In the genomic region with DNA sequence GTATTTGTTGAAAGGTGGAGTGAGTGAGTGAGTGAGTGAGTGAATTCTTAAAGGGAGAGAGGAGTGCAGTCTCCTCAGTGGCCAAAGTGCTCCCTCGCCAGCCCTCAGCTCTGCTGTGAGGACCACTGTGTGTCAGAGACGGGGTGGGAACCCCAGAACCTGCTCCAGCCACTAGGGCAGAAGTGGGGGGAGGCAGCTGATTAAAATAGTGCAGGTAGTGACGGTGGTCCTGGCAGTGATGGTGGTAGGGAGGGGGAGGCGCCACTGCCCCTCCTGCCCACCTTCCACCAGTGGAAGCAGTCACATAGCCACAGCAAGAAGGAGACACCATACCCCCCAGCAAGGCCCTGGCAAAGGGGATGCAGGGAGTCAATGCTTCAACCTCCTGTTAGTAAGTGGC, we compare ENCODE assay signal across 37 cellular contexts.
"Had no signal": no experiment of that assay in that cellular context is flagged by ENCODE, and none has a peak within 500 bp of the region (broad histone marks: within the 10 kb centered on the region; RNA-seq: fewer than 3 reads in every experiment).

No MANE protein-coding gene starts in this region.

- H3K27me3 ChIP-seq: body of pancreas, MG63, Peyer's patch had no signal

- H3K9me3 ChIP-seq: body of pancreas, breast epithelium, MG63, Peyer's patch had no signal

- H3K27ac ChIP-seq: body of pancreas, breast epithelium, Peyer's patch, VCaP had no signal

- H3K4me3 Mint-ChIP-seq: activated B cell treated with CpG ODN at 0.5 μM for 24 hours; activated CD4-positive, alpha-beta memory T cell treated with anti-CD3 and anti-CD28 coated beads for 36 hours; activated naive CD4-positive, alpha-beta T cell treated with anti-CD3 and anti-CD28 coated beads, Interleukin-2, amount 50 U/mL, for 24 hours; activated naive CD8-positive, alpha-beta T cell treated with anti-CD3 and anti-CD28 coated beads, Interleukin-2, amount 10 ng/mL, durations not matched to agents 7 days and 5 days; activated T-cell treated with anti-CD3 and anti-CD28 coated beads, Interleukin-2, amount 50 U/mL, for 4 hours; activated T-helper 1 cell treated with anti-CD3 and anti-CD28 coated beads, Interleukin-12 subunit alpha, Interleukin-12 subunit beta, Interleukin-2, Interleukin-4 antibody, amounts not matched to agents 30 ng/mL and 10 ng/mL and 1 ng/mL, durations not matched to agents 14 hours and 24 hours and 36 hours had no signal

- H3K4me1 ChIP-seq: breast epithelium, Peyer's patch had no signal

- ATAC-seq: activated T-cell treated with anti-CD3 and anti-CD28 coated beads, Interleukin-2, amount 50 U/mL, for 4 hours; body of pancreas; PC-3; Right ventricle myocardium inferior had no signal

- H3K27me3 Mint-ChIP-seq: activated B cell treated with CpG ODN at 0.5 μM for 24 hours; activated CD4-positive, alpha-beta memory T cell treated with anti-CD3 and anti-CD28 coated beads for 36 hours; activated naive CD4-positive, alpha-beta T cell treated with anti-CD3 and anti-CD28 coated beads, Interleukin-2, amount 50 U/mL, for 24 hours; activated naive CD8-positive, alpha-beta T cell treated with anti-CD3 and anti-CD28 coated beads, Interleukin-2, amount 10 ng/mL, durations not matched to agents 7 days and 5 days had no signal

- H3K36me3 ChIP-seq: breast epithelium, MG63, Peyer's patch had no signal

- H3K4me3 ChIP-seq: body of pancreas, breast epithelium, MG63, Peyer's patch had no signal

- H3K4me1 Mint-ChIP-seq: activated B cell treated with CpG ODN at 0.5 μM for 24 hours; activated naive CD4-positive, alpha-beta T cell treated with anti-CD3 and anti-CD28 coated beads, Interleukin-2, amount 50 U/mL, for 24 hours; activated naive CD8-positive, alpha-beta T cell treated with anti-CD3 and anti-CD28 coated beads, Interleukin-2, amount 10 ng/mL, durations not matched to agents 7 days and 5 days had no signal

- DNase-seq: activated B cell treated with CpG ODN at 0.5 μM for 24 hours; activated CD4-positive, alpha-beta memory T cell treated with anti-CD3 and anti-CD28 coated beads for 36 hours; activated CD4-positive, alpha-beta T cell treated with anti-CD3 and anti-CD28 coated beads for 4 hours; activated CD4-positive, alpha-beta T cell treated with anti-CD3 and anti-CD28 coated beads, Interleukin-2, amount 50 U/mL, for 1 hour; activated CD4-positive, CD25-positive, alpha-beta regulatory T cell treated with anti-CD3 and anti-CD28 coated beads, Interleukin-2, amount 50 U/mL, for 72 hours; activated CD8-positive, alpha-beta memory T cell treated with anti-CD3 and anti-CD28 coated beads, Interleukin-2, amount 50 U/mL, for 4 hours; activated naive CD4-positive, alpha-beta T cell treated with Interleukin-2 at 50 U/mL for 16 hours; activated T-cell treated with anti-CD3 and anti-CD28 coated beads for 4 hours; activated T-cell treated with anti-CD3 and anti-CD28 coated beads, Interleukin-2, amount 50 U/mL, for 4 hours; amygdala; body of pancreas; caudate nucleus; cerebellar nuclear complex; Kasumi-1; KG1; MG63; NCI-H1048; NCI-H1105 treated with DMSO at 0.1 percent for 48 hours; NCI-H1436 treated with DMSO at 0.1 percent for 48 hours; NCI-H1694 treated with DMSO at 0.1 percent for 48 hours; NCI-H2029; NCI-H345; NCI-H524 treated with DMSO at 0.1 percent for 48 hours; NK-92 treated with Interleukin-12 subunit alpha and Interleukin-12 subunit beta, amount 100 ng/mL, for 24 hours; PC-3; RPMI8226; SW 1271; T-helper 1 cell; T-helper 2 cell; T-helper 9 cell had no signal

- H3K9me3 Mint-ChIP-seq: activated B cell treated with CpG ODN at 0.5 μM for 24 hours; activated CD4-positive, alpha-beta memory T cell treated with anti-CD3 and anti-CD28 coated beads for 36 hours; activated naive CD4-positive, alpha-beta T cell treated with anti-CD3 and anti-CD28 coated beads, Interleukin-2, amount 50 U/mL, for 24 hours; activated naive CD8-positive, alpha-beta T cell treated with anti-CD3 and anti-CD28 coated beads, Interleukin-2, amount 10 ng/mL, durations not matched to agents 7 days and 5 days; activated T-cell treated with anti-CD3 and anti-CD28 coated beads, Interleukin-2, amount 50 U/mL, for 4 hours; activated T-helper 1 cell treated with anti-CD3 and anti-CD28 coated beads, Interleukin-12 subunit alpha, Interleukin-12 subunit beta, Interleukin-2, Interleukin-4 antibody, amounts not matched to agents 30 ng/mL and 10 ng/mL and 1 ng/mL, durations not matched to agents 14 hours and 24 hours and 36 hours had no signal

- H3K27ac Mint-ChIP-seq: activated B cell treated with CpG ODN at 0.5 μM for 24 hours; activated CD4-positive, alpha-beta memory T cell treated with anti-CD3 and anti-CD28 coated beads for 36 hours; activated naive CD4-positive, alpha-beta T cell treated with anti-CD3 and anti-CD28 coated beads, Interleukin-2, amount 50 U/mL, for 24 hours; activated naive CD8-positive, alpha-beta T cell treated with anti-CD3 and anti-CD28 coated beads, Interleukin-2, amount 10 ng/mL, durations not matched to agents 7 days and 5 days; activated T-helper 1 cell treated with anti-CD3 and anti-CD28 coated beads, Interleukin-12 subunit alpha, Interleukin-12 subunit beta, Interleukin-2, Interleukin-4 antibody, amounts not matched to agents 30 ng/mL and 10 ng/mL and 1 ng/mL, durations not matched to agents 14 hours and 24 hours and 36 hours had no signal

- H3K36me3 Mint-ChIP-seq: activated CD4-positive, alpha-beta memory T cell treated with anti-CD3 and anti-CD28 coated beads for 36 hours; activated naive CD4-positive, alpha-beta T cell treated with anti-CD3 and anti-CD28 coated beads, Interleukin-2, amount 50 U/mL, for 24 hours; activated naive CD8-positive, alpha-beta T cell treated with anti-CD3 and anti-CD28 coated beads, Interleukin-2, amount 10 ng/mL, durations not matched to agents 7 days and 5 days had no signal
